In genomic region chr22:49360746-49361145, GRCh38 we compare ENCODE assay signal across 28 cellular contexts.
"Had no signal": no experiment of that assay in that cellular context is flagged by ENCODE, and none has a peak within 500 bp of the region (broad histone marks: within the 10 kb centered on the region; RNA-seq: fewer than 3 reads in every experiment).

No MANE protein-coding gene starts in this region.

- H2AFZ ChIP-seq: neural progenitor cell, parathyroid adenoma had no signal

- H3K4me3 Mint-ChIP-seq: immature natural killer cell; naive thymus-derived CD8-positive, alpha-beta T cell; nephron; neural progenitor cell; stimulated activated memory B cell treated with anti-CD40 and anti-IgM and Interleukin-4, amounts not matched to agents 10 μg/mL and 1 μg/mL and 100 μg/mL, for 72 hours; stimulated activated naive CD8-positive, alpha-beta T cell treated with anti-CD3 and anti-CD28 coated beads, Interleukin-15, amount 100 ng/mL, for 72 hours; type B pancreatic cell had no signal

- H3K9ac ChIP-seq: neural progenitor cell, parathyroid adenoma had no signal

- H3K36me3 ChIP-seq: left lung, lower lobe of right lung, neural progenitor cell, neutrophil, right atrium auricular region, right lobe of liver, tibial nerve, uterus had no signal

- DNase-seq: immature natural killer cell; kidney; left colon; left lung; lower lobe of right lung; mammary epithelial cell; mesenchymal stem cell; naive thymus-derived CD8-positive, alpha-beta T cell; occipital lobe; psoas muscle; right lobe of liver; stimulated activated CD4-positive, alpha-beta T cell treated with anti-CD3 and anti-CD28 coated beads, Interleukin-1b, Interleukin-23, amount 100 ng/mL, for 48 hours; stimulated activated CD4-positive, alpha-beta T cell treated with anti-CD3 and anti-CD28 coated beads, Interleukin-2, amount 100 ng/mL, for 48 hours; stimulated activated CD4-positive, alpha-beta T cell treated with anti-CD3 and anti-CD28 coated beads, Interleukin-4, amount 100 ng/mL, for 4 hours; stimulated activated CD8-positive, alpha-beta memory T cell treated with anti-CD3 and anti-CD28 coated beads, Interleukin-4, amount 100 ng/mL, for 48 hours; stimulated activated naive CD4-positive, alpha-beta T cell treated with Interleukin-2 at 50 U/mL for 16 hours; stimulated activated naive CD8-positive, alpha-beta T cell treated with anti-CD3 and anti-CD28 coated beads, Interleukin-15, amount 100 ng/mL, for 72 hours; substantia nigra; uterus had no signal

- H3K27ac Mint-ChIP-seq: immature natural killer cell; naive thymus-derived CD8-positive, alpha-beta T cell; nephron; neural progenitor cell; stimulated activated memory B cell treated with anti-CD40 and anti-IgM and Interleukin-4, amounts not matched to agents 10 μg/mL and 1 μg/mL and 100 μg/mL, for 72 hours; stimulated activated naive CD8-positive, alpha-beta T cell treated with anti-CD3 and anti-CD28 coated beads, Interleukin-15, amount 100 ng/mL, for 72 hours; type B pancreatic cell had no signal

- H3K4me1 ChIP-seq: left lung, lower lobe of right lung, neural progenitor cell, parathyroid adenoma, psoas muscle, right atrium auricular region, right lobe of liver, tibial nerve, uterus had no signal

- H3K27me3 ChIP-seq: neural progenitor cell, right atrium auricular region, right lobe of liver, tibial nerve, uterus had no signal

- H3K27ac ChIP-seq: left lung, lower lobe of right lung, neural progenitor cell, neutrophil, parathyroid adenoma, psoas muscle, right atrium auricular region, right lobe of liver, tibial nerve, uterus had no signal

- H3K4me3 ChIP-seq: left lung, lower lobe of right lung, neural progenitor cell, psoas muscle, right atrium auricular region, right lobe of liver, smooth muscle cell, tibial nerve, uterus had no signal

- H3K4me2 ChIP-seq: neural progenitor cell, smooth muscle cell had no signal

- H3K36me3 Mint-ChIP-seq: immature natural killer cell; naive thymus-derived CD8-positive, alpha-beta T cell; neural progenitor cell; stimulated activated memory B cell treated with anti-CD40 and anti-IgM and Interleukin-4, amounts not matched to agents 10 μg/mL and 1 μg/mL and 100 μg/mL, for 72 hours; type B pancreatic cell had no signal

- H3K4me1 Mint-ChIP-seq: immature natural killer cell; stimulated activated naive CD8-positive, alpha-beta T cell treated with anti-CD3 and anti-CD28 coated beads, Interleukin-15, amount 100 ng/mL, for 72 hours had no signal

- H3K9me3 Mint-ChIP-seq: immature natural killer cell; nephron; stimulated activated memory B cell treated with anti-CD40 and anti-IgM and Interleukin-4, amounts not matched to agents 10 μg/mL and 1 μg/mL and 100 μg/mL, for 72 hours; stimulated activated naive CD8-positive, alpha-beta T cell treated with anti-CD3 and anti-CD28 coated beads, Interleukin-15, amount 100 ng/mL, for 72 hours; type B pancreatic cell had no signal

- H3K79me2 ChIP-seq: parathyroid adenoma had no signal

- H3K9me3 ChIP-seq: lower lobe of right lung, neutrophil, psoas muscle, right atrium auricular region, right lobe of liver, uterus had no signal
